10 cellular contexts compared by ENCODE assay signal in genomic region chr5:119418782-119419101, GRCh38. TPM values are rescaled to one million over a fixed set of nuclear protein-coding genes. Genes with fewer than 3 reads are reported as not detected.
DNase-seq lines count a peak whose midpoint lies in the region; ATAC-seq, FAIRE-seq and TF ChIP-seq lines count a peak whose summit lies in the region.
"Had no signal": no experiment of that assay in that cellular context is flagged by ENCODE, and none has a peak within 500 bp of the region (broad histone marks: within the 10 kb centered on the region; RNA-seq: fewer than 3 reads in every experiment).

No MANE protein-coding gene starts in this region.

- H3K4me3 ChIP-seq in lower lobe of right lung = no peak overlapping the region

- intact Hi-C loops in lower lobe of right lung (cut with DNase I) = no loop called here

- TF ChIP-seq CTCF in lower lobe of right lung (IDR thresholded peaks at IDR 0.05) (no peak), D721Med (IDR thresholded peaks at IDR 0.05; ENCODE audit: insufficient read depth, missing control alignments) (no peak)

- no peaks in the 10 kb centered on the region for H3K27me3 ChIP-seq in lower lobe of right lung (ENCODE audit: low read depth)

- DNase-seq in lower lobe of right lung = no peak
- no peak for DNase-seq in DMS153 (lab: John Stamatoyannopoulos, UW)
- DNase-seq in SW480 (ENCODE audit: low spot score) = no peak
- DNase-seq in D721Med (ENCODE audit: insufficient read length, low spot score) = no peak
- DNase-seq: activated CD8-positive, alpha-beta memory T cell treated with anti-CD3 and anti-CD28 coated beads, Interleukin-2, amount 10 ng/mL, durations not matched to agents 7 days and 5 days; cortex of kidney had no signal

- H3K4me1 ChIP-seq in lower lobe of right lung = peaks cover 11% of the 10 kb centered on the region

- FAIRE-seq in D721Med (lab: Jason Lieb, UNC) = no peak

- no peaks in the 10 kb centered on the region for H3K9me3 ChIP-seq in lower lobe of right lung

- no peaks in the 10 kb centered on the region for H3K36me3 ChIP-seq in lower lobe of right lung

- H3K27ac ChIP-seq in lower lobe of right lung = peak overlapping the region; percentile 37

- ATAC-seq in GM18502 (IDR thresholded peaks at IDR 0.05; ENCODE audit: poor library complexity, unreplicated experiment) (peak; percentile 62), GM21447 (IDR thresholded peaks at IDR 0.05; ENCODE audit: unreplicated experiment) (peak; percentile 70), HG03457 (IDR thresholded peaks at IDR 0.05; ENCODE audit: unreplicated experiment) (peak; percentile 67), lower lobe of right lung (peak; percentile 87 to 92), GM21515 (IDR thresholded peaks at IDR 0.05; ENCODE audit: unreplicated experiment) (no peak)
- ATAC-seq: activated CD8-positive, alpha-beta memory T cell treated with anti-CD3 and anti-CD28 coated beads, Interleukin-2, amount 10 ng/mL, durations not matched to agents 7 days and 5 days had no signal

RNA-seq across cellular contexts. Expression of gene HSD17B4, which starts 33.6 kb away (rescaled TPM):
- 364 TPM for total RNA-seq in lower lobe of right lung
